9 cellular contexts compared by ENCODE assay signal in genomic region chr9:78234810-78235209, GRCh38. TPM values are rescaled to one million over a fixed set of nuclear protein-coding genes. Genes with fewer than 3 reads are reported as not detected.
A peak's percentile ranks its signal among the peaks of the same experiment; 100 is the strongest.
DNase-seq lines count a peak whose midpoint lies in the region; ATAC-seq and TF ChIP-seq lines count a peak whose summit lies in the region.
"Had no signal": no experiment of that assay in that cellular context is flagged by ENCODE, and none has a peak within 500 bp of the region (broad histone marks: within the 10 kb centered on the region; RNA-seq: fewer than 3 reads in every experiment).

No MANE protein-coding gene starts in this region.

- peak overlapping the region; percentile 90 for H3K9ac ChIP-seq in HCT116 (ENCODE audit: low read length)

- H3K9me2 ChIP-seq in HCT116 (ENCODE audit: insufficient read depth) (no peaks in the 10 kb centered on the region), hepatocyte (replicated peaks; ENCODE audit: insufficient read depth) (no peaks in the 10 kb centered on the region)

- TF ChIP-seq POLR2A in HCT116 (IDR thresholded peaks at IDR 0.05; ENCODE audit: borderline replicate concordance, extremely low read depth, insufficient read depth, insufficient read length): no peak
- no peak for TF ChIP-seq POLR2A in stomach (IDR thresholded peaks at IDR 0.05)

- H3K4me2 ChIP-seq in HCT116 (ENCODE audit: low read length): peak overlapping the region; percentile 78
- peak overlapping the region; percentile 86 for H3K4me2 ChIP-seq in hepatocyte

- WGBS in hepatocyte (ENCODE audit: low lambda C conversion rate, missing lambda C conversion rate): 58% methylated on average over 7 of the region's 7 CpGs
- WGBS in stomach, 5 donors: 61 to 69% (median 65%) methylated on average over 7 of the region's 7 CpGs

- RAD21 ChIA-PET in HCT116 (lab: Charles Lee; ENCODE audit: low non-redundant PET in 1 of 2, low total read pairs in 2 of 2, uncharacterized antibody in 2 of 2, unreplicated experiment in 2 of 2): no interaction called here

- H3K79me2 ChIP-seq in HCT116 (ENCODE audit: insufficient read depth, low read length): peaks cover 36% of the 10 kb centered on the region
- H3K79me2 ChIP-seq in hepatocyte: peaks cover 13% of the 10 kb centered on the region

- H3K27me3 ChIP-seq in HCT116 (ENCODE audit: insufficient read depth, low read length) (no peaks in the 10 kb centered on the region), hepatocyte (no peaks in the 10 kb centered on the region), stomach (no peaks in the 10 kb centered on the region)

- H4K20me1 ChIP-seq in HCT116 (ENCODE audit: insufficient read depth) (no peaks in the 10 kb centered on the region), hepatocyte (ENCODE audit: insufficient read depth, poor library complexity, severe bottlenecking) (no peaks in the 10 kb centered on the region)

- H3K4me1 ChIP-seq in HCT116 (ENCODE audit: control insufficient read depth in 1 of 2, insufficient read depth in 2 of 2, low read length in 2 of 2) (peaks cover 2 to 12% of the 10 kb centered on the region in 2 experiments; a peak in 3 of 4 replicates), hepatocyte (ENCODE audit: insufficient read depth) (peaks cover 6% of the 10 kb centered on the region), stomach (peaks cover 5 to 41% (median 17%) of the 10 kb centered on the region in 4 donors)

- H2AFZ ChIP-seq in HCT116 (ENCODE audit: low read depth, low read length, poor library complexity, severe bottlenecking) (no peak overlapping the region), hepatocyte (peak overlapping the region; percentile 90)

- DNase-seq in HCT116 (ENCODE audit: low read depth, low spot score) (no peak), hepatocyte (ENCODE audit: low spot score) (no peak), stomach (no peak), NCI-H2029 treated with DMSO at 0.1 percent for 48 hours (lab: John Stamatoyannopoulos, UW) (no peak), GM20000 (ENCODE audit: low spot score) (no peak)
- DNase-seq: head of caudate nucleus had no signal

- intact Hi-C loops in HCT116 (cut with micrococcal nuclease): no loop called here
- intact Hi-C loops in stomach (cut with DNase I; ENCODE audit: low total_unique reads): no loop called here

- TF ChIP-seq CTCF in HCT116 (IDR thresholded peaks at IDR 0.05 in 2 of 3, conservative IDR thresholded peaks at IDR 0.05 in 1 of 3; ENCODE audit: borderline replicate concordance in 1 of 3, insufficient read depth in 1 of 3, low read depth in 2 of 3, low read length in 2 of 3) (no peak), WI38 (IDR thresholded peaks at IDR 0.05; ENCODE audit: low read depth, low read length) (no peak), hepatocyte (IDR thresholded peaks at IDR 0.05; ENCODE audit: poor library complexity) (no peak), stomach (IDR thresholded peaks at IDR 0.05) (no peak), GM20000 (IDR thresholded peaks at IDR 0.05; ENCODE audit: extremely low read depth, missing control alignments) (no peak)

- no peak for TF ChIP-seq EP300 in stomach (IDR thresholded peaks at IDR 0.05)

- no peak for ATAC-seq in HCT116
- ATAC-seq in GM19467 (IDR thresholded peaks at IDR 0.05; ENCODE audit: unreplicated experiment): no peak
- no peak for ATAC-seq in HG02588 (IDR thresholded peaks at IDR 0.05; ENCODE audit: unreplicated experiment)

- H3K27ac ChIP-seq in HCT116 (ENCODE audit: low read depth, low read length) (no peak overlapping the region), hepatocyte (peak overlapping the region; percentile 93), stomach (no peak overlapping the region)

- CTCF ChIA-PET in HCT116 (lab: Charles Lee): no interaction called here

- H3K4me3 ChIP-seq in HCT116 (replicated peaks in 1 of 2; ENCODE audit: low read depth in 1 of 2, low read length in 2 of 2) (peak overlapping the region; percentile 85 to 97), WI38 (ENCODE audit: low read depth, low read length) (peak overlapping the region; percentile 72), hepatocyte (peak overlapping the region; percentile 68), stomach (peak overlapping the region; percentile 62 to 94 (median 92))

- H3K9me3 ChIP-seq in HCT116 (ENCODE audit: control insufficient read depth in 1 of 2, insufficient read depth in 1 of 2, low read depth in 1 of 2, low read length in 2 of 2) (no peaks in the 10 kb centered on the region), hepatocyte (ENCODE audit: low read depth) (no peaks in the 10 kb centered on the region), stomach (no peaks in the 10 kb centered on the region)

- no TSS peak for BruUV-seq in HCT116 (replicated peaks; lab: Mats Ljungman, UMichigan)

- POLR2A ChIA-PET in HCT116 (lab: Charles Lee): no interaction called here

- H3K36me3 ChIP-seq in HCT116 (ENCODE audit: control insufficient read depth in 1 of 2, insufficient read depth in 2 of 2, low read length in 2 of 2) (peaks cover 0 to 8% of the 10 kb centered on the region in 2 experiments; a peak in 1 of 4 replicates), hepatocyte (replicated peaks; ENCODE audit: insufficient read depth, low read depth) (no peaks in the 10 kb centered on the region), stomach (peaks cover 0 to 4% (median 0%) of the 10 kb centered on the region in 4 donors)

- no peak for TF ChIP-seq RAD21 in HCT116 (IDR thresholded peaks at IDR 0.05; ENCODE audit: low read depth)

TF ChIP-seq in HCT116, 20 proteins besides CTCF, POLR2A, EP300 and RAD21:
- TF ChIP-seq POLR2AphosphoS5 (IDR thresholded peaks at IDR 0.05; ENCODE audit: low read depth, low read length): no peak
- no peak for TF ChIP-seq SIN3A (IDR thresholded peaks at IDR 0.05; ENCODE audit: low read depth)
- TF ChIP-seq ZBTB33 (IDR thresholded peaks at IDR 0.05; ENCODE audit: extremely low read depth, insufficient replicate concordance, low read length): no peak
- no peak for TF ChIP-seq ELF1 (IDR thresholded peaks at IDR 0.05; ENCODE audit: borderline replicate concordance, low read depth)
- no peak for TF ChIP-seq ZFX (IDR thresholded peaks at IDR 0.05)
- TF ChIP-seq SP1 (IDR thresholded peaks at IDR 0.05; ENCODE audit: low read depth): no peak
- no peak for TF ChIP-seq SRF (IDR thresholded peaks at IDR 0.05; ENCODE audit: low read depth)
- no peak for TF ChIP-seq EZH2phosphoT487 (IDR thresholded peaks at IDR 0.05; ENCODE audit: borderline replicate concordance)
- no peak for TF ChIP-seq MAX (IDR thresholded peaks at IDR 0.05)
- no peak for TF ChIP-seq FOSL1 (IDR thresholded peaks at IDR 0.05; ENCODE audit: low read depth)
- no peak for TF ChIP-seq JUND (IDR thresholded peaks at IDR 0.05)

RNA-seq across cellular contexts. Expression of gene CEP78, which starts 1.1 kb away (rescaled TPM):
- total RNA-seq in HCT116 (2021; ENCODE audit: unreplicated experiment) (48.1 TPM), hepatocyte (14.7 and 17.2 TPM in 2 replicates), stomach (10 to 100 TPM in 3 of 5 donors, 1 to 10 TPM in 2; 4.5 to 34.1 (median 10.5) TPM)
- 7.9 and 10.5 TPM in 2 replicates for polyA plus RNA-seq in HCT116 (2012)
- polyA plus RNA-seq in hepatocyte (8.1 and 8.2 TPM in 2 replicates), stomach (1 to 10 TPM; 3.5 to 5.7 (median 4.7) TPM)
